In genomic region chr16:15671530-15672117, GRCh38 we compare ENCODE assay signal across 2 cellular contexts.
TF ChIP-seq lines count a peak whose summit lies in the region.

No MANE protein-coding gene starts in this region.

TF ChIP-seq in IMR-90, 13 proteins besides CTCF, POLR2A, EP300 and RAD21 (continued from another document):
- TF ChIP-seq RFX5 (IDR thresholded peaks at IDR 0.05; ENCODE audit: low read depth, low read length) (no peak), RCOR1 (IDR thresholded peaks at IDR 0.05; ENCODE audit: insufficient replicate concordance, low read length) (no peak), USF2 (IDR thresholded peaks at IDR 0.05; ENCODE audit: low read depth, low read length) (no peak), MAZ (IDR thresholded peaks at IDR 0.05; ENCODE audit: borderline replicate concordance, low read depth, low read length) (no peak), SMC3 (IDR thresholded peaks at IDR 0.05; ENCODE audit: low read depth, low read length) (no peak), FOS (IDR thresholded peaks at IDR 0.05; ENCODE audit: low read depth, low read length) (no peak), CHD1 (IDR thresholded peaks at IDR 0.05; ENCODE audit: low read depth, low read length) (no peak), MAFK (IDR thresholded peaks at IDR 0.05; ENCODE audit: low read depth, low read length) (no peak), ELK1 (IDR thresholded peaks at IDR 0.05; ENCODE audit: borderline replicate concordance, low read depth, low read length) (no peak)

TF ChIP-seq in HEK293T, 16 proteins besides CTCF, POLR2A, EP300 and RAD21 (continued from another document):
- no peak for TF ChIP-seq ELF4 (IDR thresholded peaks at IDR 0.05)
- TF ChIP-seq TARDBP (IDR thresholded peaks at IDR 0.05): no peak
- no peak for TF ChIP-seq NFRKB (IDR thresholded peaks at IDR 0.05)
- no peak for TF ChIP-seq LEF1 (IDR thresholded peaks at IDR 0.05; ENCODE audit: borderline replicate concordance)
- TF ChIP-seq ZNF384 (IDR thresholded peaks at IDR 0.05): no peak
- TF ChIP-seq SP1 (IDR thresholded peaks at IDR 0.05): no peak
- TF ChIP-seq FOXK2 (IDR thresholded peaks at IDR 0.05): no peak
- TF ChIP-seq CTBP1 (IDR thresholded peaks at IDR 0.05; ENCODE audit: borderline replicate concordance): no peak
- TF ChIP-seq FOXM1 (IDR thresholded peaks at IDR 0.05; ENCODE audit: borderline replicate concordance): no peak
- no peak for TF ChIP-seq PKNOX1 (IDR thresholded peaks at IDR 0.05)
- no peak for TF ChIP-seq L3MBTL2 (conservative IDR thresholded peaks at IDR 0.05)
